ENCODE assay signal across 1 cellular context in the genomic region with DNA sequence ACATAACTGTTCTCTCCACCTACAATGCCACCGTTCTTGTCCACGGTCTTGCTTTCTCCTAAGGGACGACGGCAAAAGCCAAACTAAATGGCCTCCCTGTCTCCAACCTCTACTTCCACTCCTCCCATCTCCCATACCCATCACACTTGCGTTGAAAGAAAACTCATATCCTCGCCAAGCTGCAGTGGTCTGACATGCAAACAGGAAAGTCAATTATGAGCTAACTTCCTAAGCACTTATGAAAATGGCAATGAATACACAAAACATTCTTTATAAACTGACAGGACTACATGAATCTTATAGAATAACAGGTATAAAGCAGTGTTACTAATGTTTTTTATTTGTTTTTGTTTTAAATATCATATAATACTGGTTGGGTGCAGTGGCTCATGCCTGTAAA.
TF ChIP-seq lines count a peak whose summit lies in the region.

No MANE protein-coding gene starts in this region.

TF ChIP-seq in GM23338, 12 proteins besides CTCF, POLR2A, EP300 and RAD21 (continued from another document):
- TF ChIP-seq STAT1 (IDR thresholded peaks at IDR 0.05; ENCODE audit: unreplicated experiment) (no peak), JUNB (IDR thresholded peaks at IDR 0.05; ENCODE audit: unreplicated experiment) (no peak), POLR2AphosphoS5 (IDR thresholded peaks at IDR 0.05; ENCODE audit: low read depth) (no peak)
- TF ChIP-seq, protein P1, sequence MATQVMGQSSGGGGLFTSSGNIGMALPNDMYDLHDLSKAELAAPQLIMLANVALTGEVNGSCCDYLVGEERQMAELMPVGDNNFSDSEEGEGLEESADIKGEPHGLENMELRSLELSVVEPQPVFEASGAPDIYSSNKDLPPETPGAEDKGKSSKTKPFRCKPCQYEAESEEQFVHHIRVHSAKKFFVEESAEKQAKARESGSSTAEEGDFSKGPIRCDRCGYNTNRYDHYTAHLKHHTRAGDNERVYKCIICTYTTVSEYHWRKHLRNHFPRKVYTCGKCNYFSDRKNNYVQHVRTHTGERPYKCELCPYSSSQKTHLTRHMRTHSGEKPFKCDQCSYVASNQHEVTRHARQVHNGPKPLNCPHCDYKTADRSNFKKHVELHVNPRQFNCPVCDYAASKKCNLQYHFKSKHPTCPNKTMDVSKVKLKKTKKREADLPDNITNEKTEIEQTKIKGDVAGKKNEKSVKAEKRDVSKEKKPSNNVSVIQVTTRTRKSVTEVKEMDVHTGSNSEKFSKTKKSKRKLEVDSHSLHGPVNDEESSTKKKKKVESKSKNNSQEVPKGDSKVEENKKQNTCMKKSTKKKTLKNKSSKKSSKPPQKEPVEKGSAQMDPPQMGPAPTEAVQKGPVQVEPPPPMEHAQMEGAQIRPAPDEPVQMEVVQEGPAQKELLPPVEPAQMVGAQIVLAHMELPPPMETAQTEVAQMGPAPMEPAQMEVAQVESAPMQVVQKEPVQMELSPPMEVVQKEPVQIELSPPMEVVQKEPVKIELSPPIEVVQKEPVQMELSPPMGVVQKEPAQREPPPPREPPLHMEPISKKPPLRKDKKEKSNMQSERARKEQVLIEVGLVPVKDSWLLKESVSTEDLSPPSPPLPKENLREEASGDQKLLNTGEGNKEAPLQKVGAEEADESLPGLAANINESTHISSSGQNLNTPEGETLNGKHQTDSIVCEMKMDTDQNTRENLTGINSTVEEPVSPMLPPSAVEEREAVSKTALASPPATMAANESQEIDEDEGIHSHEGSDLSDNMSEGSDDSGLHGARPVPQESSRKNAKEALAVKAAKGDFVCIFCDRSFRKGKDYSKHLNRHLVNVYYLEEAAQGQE (IDR thresholded peaks at IDR 0.05; ENCODE audit: unreplicated experiment), result no peak
- TF ChIP-seq, protein P2, sequence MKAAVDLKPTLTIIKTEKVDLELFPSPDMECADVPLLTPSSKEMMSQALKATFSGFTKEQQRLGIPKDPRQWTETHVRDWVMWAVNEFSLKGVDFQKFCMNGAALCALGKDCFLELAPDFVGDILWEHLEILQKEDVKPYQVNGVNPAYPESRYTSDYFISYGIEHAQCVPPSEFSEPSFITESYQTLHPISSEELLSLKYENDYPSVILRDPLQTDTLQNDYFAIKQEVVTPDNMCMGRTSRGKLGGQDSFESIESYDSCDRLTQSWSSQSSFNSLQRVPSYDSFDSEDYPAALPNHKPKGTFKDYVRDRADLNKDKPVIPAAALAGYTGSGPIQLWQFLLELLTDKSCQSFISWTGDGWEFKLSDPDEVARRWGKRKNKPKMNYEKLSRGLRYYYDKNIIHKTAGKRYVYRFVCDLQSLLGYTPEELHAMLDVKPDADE (IDR thresholded peaks at IDR 0.05), result no peak
